ENCODE assay signal across 1 cellular context in genomic region chr20:10807013-10807412, GRCh38.
TF ChIP-seq lines count a peak whose summit lies in the region.

No MANE protein-coding gene starts in this region.

TF ChIP-seq in GM23338, 12 proteins besides CTCF, POLR2A, EP300 and RAD21 (continued from another document):
- no peak for TF ChIP-seq ZNF462 (CRISPR knock-in tag; IDR thresholded peaks at IDR 0.05)
